20 cellular contexts compared by ENCODE assay signal in genomic region chr5:36323926-36324781, GRCh38. TPM values are rescaled to one million over a fixed set of nuclear protein-coding genes. Genes with fewer than 3 reads are reported as not detected.
DNase-seq lines count a peak whose midpoint lies in the region; ATAC-seq and TF ChIP-seq lines count a peak whose summit lies in the region.
"Had no signal": no experiment of that assay in that cellular context is flagged by ENCODE, and none has a peak within 500 bp of the region (broad histone marks: within the 10 kb centered on the region; RNA-seq: fewer than 3 reads in every experiment).

No MANE protein-coding gene starts in this region.

- no peaks in the 10 kb centered on the region for H3K27me3 ChIP-seq in heart right ventricle
- H3K27me3 ChIP-seq in liver (ENCODE audit: control insufficient read depth in 4 of 4, insufficient read depth in 4 of 4, low read length in 3 of 4), result no peaks in the 10 kb centered on the region
- no peaks in the 10 kb centered on the region for H3K27me3 ChIP-seq in thyroid gland
- H3K27me3 ChIP-seq in HAP-1 (ENCODE audit: low read depth), result no peaks in the 10 kb centered on the region
- H3K27me3 ChIP-seq: Peyer's patch had no signal

- TF ChIP-seq RAD21 in liver (IDR thresholded peaks at IDR 0.05), result peak in 1 of 2 donors; percentile 31

- no peak overlapping the region for H3K4me3 ChIP-seq in heart right ventricle
- peak overlapping the region; percentile 17 to 51 (median 43) for H3K4me3 ChIP-seq in liver (ENCODE audit: low read depth in 1 of 3, low read length in 3 of 3)
- H3K4me3 ChIP-seq in thyroid gland (replicated peaks in 1 of 3), result no peak overlapping the region
- no peak overlapping the region for H3K4me3 ChIP-seq in HAP-1
- H3K4me3 ChIP-seq: Peyer's patch had no signal

- intact Hi-C loops in heart right ventricle (cut with DNase I), result no loop called here
- intact Hi-C loops in thyroid gland (cut with DNase I), result no loop called here

- H3K9me3 ChIP-seq in heart right ventricle (peaks cover 0 to 4% (median 0%) of the 10 kb centered on the region in 11 donors), liver (ENCODE audit: control insufficient read depth in 4 of 4, low read length in 3 of 4) (no peaks in the 10 kb centered on the region), thyroid gland (no peaks in the 10 kb centered on the region), HAP-1 (no peaks in the 10 kb centered on the region)
- H3K9me3 ChIP-seq: Peyer's patch had no signal

- no peak for TF ChIP-seq CTCF in heart right ventricle (IDR thresholded peaks at IDR 0.05)
- TF ChIP-seq CTCF in liver (IDR thresholded peaks at IDR 0.05; ENCODE audit: low read depth, low read length, missing input control), result no peak
- TF ChIP-seq CTCF in thyroid gland (IDR thresholded peaks at IDR 0.05), result no peak

- no peak for TF ChIP-seq POLR2A in thyroid gland (IDR thresholded peaks at IDR 0.05)

- peak; percentile 17 for DNase-seq in DMS 273 (lab: John Stamatoyannopoulos, UW; ENCODE audit: unreplicated experiment)
- DNase-seq in DMS 273 treated with DMSO at 0.1 percent for 48 hours (lab: John Stamatoyannopoulos, UW), result no peak
- peak; percentile 27 to 33 for DNase-seq in heart right ventricle
- peak; percentile 87 to 89 for DNase-seq in thyroid gland
- no peak for DNase-seq in HAP-1 (ENCODE audit: low spot score in 2 of 2)
- DNase-seq: CD8-positive, alpha-beta T cell; HFFc6; MM.1S; NCI-H1417 treated with DMSO at 0.1 percent for 48 hours; NCI-H2029; NCI-H2171 treated with DMSO at 0.1 percent for 48 hours; NCI-H510A; Peyer's patch; SIG-M5 had no signal

- H3K4me1 ChIP-seq in heart right ventricle, result peaks cover 0 to 8% (median 0%) of the 10 kb centered on the region in 9 donors
- peaks cover 10 to 22% (median 12%) of the 10 kb centered on the region in 4 donors for H3K4me1 ChIP-seq in liver (ENCODE audit: control insufficient read depth in 4 of 4, insufficient read depth in 4 of 4, low read length in 3 of 4)
- H3K4me1 ChIP-seq in thyroid gland, result peaks cover 0 to 12% of the 10 kb centered on the region in 2 donors
- H3K4me1 ChIP-seq in HAP-1, result no peaks in the 10 kb centered on the region
- H3K4me1 ChIP-seq: Peyer's patch had no signal

- peak; percentile 58 to 91 (median 76) for ATAC-seq in heart right ventricle
- no peak for ATAC-seq in GM19023 (IDR thresholded peaks at IDR 0.05; ENCODE audit: unreplicated experiment)
- no peak for ATAC-seq in HG03280 (IDR thresholded peaks at IDR 0.05; ENCODE audit: unreplicated experiment)
- ATAC-seq: CD8-positive, alpha-beta T cell had no signal

- in situ Hi-C loops in HAP-1 (cut with MboI; ENCODE audit: low sequenced_read_pairs), result no loop called here

- 65 to 72% methylated on average over 6 of the region's 6 CpGs for WGBS in heart right ventricle, 2 donors
- 44% methylated on average over 6 of the region's 6 CpGs for WGBS in liver
- 43 to 56% methylated on average over 4 to 6 of the region's 6 CpGs for WGBS in thyroid gland, 2 donors

- H3K27ac ChIP-seq in heart right ventricle, result no peak overlapping the region
- H3K27ac ChIP-seq in liver (ENCODE audit: low read depth in 1 of 2, low read length in 2 of 2), result peak overlapping the region; percentile 79 to 91
- H3K27ac ChIP-seq in thyroid gland, result no peak overlapping the region
- H3K27ac ChIP-seq: 22Rv1, KMS-11, Peyer's patch had no signal

- peak overlapping the region in 1 of 2 donors; percentile 52 for H3K9ac ChIP-seq in liver (ENCODE audit: low read depth in 1 of 2, low read length in 2 of 2)
- H3K9ac ChIP-seq: KMS-11 had no signal

- no peaks in the 10 kb centered on the region for H3K36me3 ChIP-seq in heart right ventricle
- H3K36me3 ChIP-seq in liver (ENCODE audit: control insufficient read depth in 4 of 4, insufficient read depth in 3 of 4, low read depth in 1 of 4, low read length in 3 of 4), result no peaks in the 10 kb centered on the region
- no peaks in the 10 kb centered on the region for H3K36me3 ChIP-seq in thyroid gland
- H3K36me3 ChIP-seq in HAP-1 (replicated peaks), result no peaks in the 10 kb centered on the region
- H3K36me3 ChIP-seq: Peyer's patch had no signal

TF ChIP-seq in liver, 16 proteins besides CTCF, POLR2A, EP300 and RAD21:
- peak; percentile 72 for TF ChIP-seq MAX (IDR thresholded peaks at IDR 0.05)
- no peak for TF ChIP-seq GABPA (IDR thresholded peaks at IDR 0.05 in 1 of 2, conservative IDR thresholded peaks at IDR 0.05 in 1 of 2)
- TF ChIP-seq FOXA2 (IDR thresholded peaks at IDR 0.05), result peak; percentile 60
- TF ChIP-seq TAF1 (conservative IDR thresholded peaks at IDR 0.05), result peak; percentile 76
- peak; percentile 98 for TF ChIP-seq REST (IDR thresholded peaks at IDR 0.05)
- peak; percentile 88 to 89 for TF ChIP-seq RXRA (IDR thresholded peaks at IDR 0.05)
- peak; percentile 69 for TF ChIP-seq ZBTB33 (IDR thresholded peaks at IDR 0.05)
- TF ChIP-seq EGR1 (IDR thresholded peaks at IDR 0.05; ENCODE audit: low read depth in 2 of 2), result no peak
- peak; percentile 89 for TF ChIP-seq SP1 (IDR thresholded peaks at IDR 0.05)
- peak; percentile 73 for TF ChIP-seq HNF4G (IDR thresholded peaks at IDR 0.05)
- TF ChIP-seq YY1 (IDR thresholded peaks at IDR 0.05), result no peak
- peak; percentile 39 for TF ChIP-seq NR2F2 (IDR thresholded peaks at IDR 0.05)
- TF ChIP-seq ATF3 (IDR thresholded peaks at IDR 0.05), result no peak
- peak; percentile 83 to 89 for TF ChIP-seq HNF4A (conservative IDR thresholded peaks at IDR 0.05)
- TF ChIP-seq FOXA1 (IDR thresholded peaks at IDR 0.05), result no peak
- TF ChIP-seq JUND (IDR thresholded peaks at IDR 0.05), result peak in 1 of 2 donors; percentile 45

RNA-seq across cellular contexts. Expression of gene RANBP3L, which starts 22.5 kb away (rescaled TPM):
- total RNA-seq in heart right ventricle (under 1 TPM in 9 of 10 donors, not detected in 1; 0.39 to 0.92 (median 0.57) TPM), liver (1 to 10 TPM in 1 of 2 donors, under 1 TPM in 1; 0.33 to 9.2 TPM), thyroid gland (10 to 100 TPM in 1 of 4 donors, 1 to 10 TPM in 3; 6.5 to 15.8 (median 8.5) TPM)
- polyA plus RNA-seq in heart right ventricle (under 1 TPM; 0.09 to 0.44 TPM), liver (1 to 10 TPM in 1 of 2 donors, under 1 TPM in 1; 0.42 to 3.7 TPM)
- total RNA-seq: CD8-positive, alpha-beta T cell; HFFc6 had no signal
- polyA plus RNA-seq: BJ had no signal

Comparison
In these comparisons a context has a peak if more than half of its experiments do, and no peak if none do; other contexts are left out.
1. DNase-seq: peak in DMS 273 (single experiment), heart right ventricle (2 of 2) and thyroid gland (2 of 2); none in DMS 273 treated with DMSO at 0.1 percent for 48 hours (single experiment) and HAP-1 (0 of 2).
2. ATAC-seq: peak in heart right ventricle (8 of 8); none in GM19023 (single experiment) and HG03280 (single experiment).
3. H3K27ac ChIP-seq: peak in liver (2 of 2); none in heart right ventricle (0 of 10) and thyroid gland (0 of 3).
4. H3K4me3 ChIP-seq: peak in liver (3 of 3); none in heart right ventricle (0 of 10), thyroid gland (0 of 3) and HAP-1 (single experiment).